In the genomic region with DNA sequence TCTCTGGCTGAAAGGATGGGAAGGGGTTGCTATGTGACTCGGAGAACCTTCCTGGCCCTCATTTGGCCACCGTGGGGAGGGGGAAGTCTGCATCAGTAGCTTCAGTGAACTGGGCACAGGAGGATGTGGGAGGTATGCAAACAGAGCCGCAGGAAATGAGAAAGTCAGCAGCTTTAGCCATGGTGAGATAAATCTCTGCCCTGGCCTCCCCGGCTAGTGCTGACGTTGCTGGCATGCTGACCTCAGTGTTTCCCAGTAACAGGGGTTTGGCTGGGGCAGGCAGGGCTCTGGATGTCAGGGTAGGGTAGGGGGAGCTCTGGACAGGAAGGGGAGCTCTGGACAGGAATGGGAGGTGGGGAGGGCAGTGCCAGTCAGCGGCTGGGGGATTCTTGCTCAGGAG, we compare ENCODE assay signal across 8 cellular contexts. TPM values are rescaled to one million over a fixed set of nuclear protein-coding genes. Genes with fewer than 3 reads are reported as not detected.
A peak's percentile ranks its signal among the peaks of the same experiment; 100 is the strongest.
DNase-seq lines count a peak whose midpoint lies in the region; ATAC-seq and TF ChIP-seq lines count a peak whose summit lies in the region.

No MANE protein-coding gene starts in this region.

- ATAC-seq in CD4-positive, CD25-positive, alpha-beta regulatory T cell (ENCODE audit: low read depth in 2 of 2), result no peak
- ATAC-seq in GM23338, result peak; percentile 10
- ATAC-seq in right lobe of liver, result peak; percentile 39 to 47 (median 46)

- no peaks in the 10 kb centered on the region for H3K9me3 ChIP-seq in CD4-positive, CD25-positive, alpha-beta regulatory T cell (ENCODE audit: control insufficient read depth in 2 of 2, low read length in 2 of 2)
- H3K9me3 ChIP-seq in ascending aorta (no peaks in the 10 kb centered on the region), right lobe of liver (no peaks in the 10 kb centered on the region)

- H3K4me1 ChIP-seq in CD4-positive, CD25-positive, alpha-beta regulatory T cell (ENCODE audit: control insufficient read depth, insufficient read depth, low read length, poor library complexity, severe bottlenecking), result peaks cover 34% of the 10 kb centered on the region
- H3K4me1 ChIP-seq in GM23338 (ENCODE audit: insufficient read depth), result peaks cover 44% of the 10 kb centered on the region
- peaks cover 6 to 30% of the 10 kb centered on the region in 2 donors for H3K4me1 ChIP-seq in ascending aorta
- H3K4me1 ChIP-seq in right lobe of liver, result no peaks in the 10 kb centered on the region

- no peak overlapping the region for H3K4me2 ChIP-seq in GM23338

- H3K4me1 Mint-ChIP-seq in CD4-positive, CD25-positive, alpha-beta regulatory T cell, result peaks cover 0 to 41% (median 24%) of the 10 kb centered on the region in 4 donors
- H3K4me1 Mint-ChIP-seq in GM23338 (peaks cover 60% of the 10 kb centered on the region), osteocyte (ENCODE audit: unreplicated experiment) (peaks cover 9% of the 10 kb centered on the region)

- no peaks in the 10 kb centered on the region for H3K36me3 Mint-ChIP-seq in CD4-positive, CD25-positive, alpha-beta regulatory T cell
- H3K36me3 Mint-ChIP-seq in GM23338 (ENCODE audit: low read depth), result peaks cover 3% of the 10 kb centered on the region; the same call in 2 of the 3 replicates
- H3K36me3 Mint-ChIP-seq in osteocyte (ENCODE audit: unreplicated experiment), result no peaks in the 10 kb centered on the region

- whole genome bisulfite sequencing in right lobe of liver (ENCODE audit: insufficient coverage, low coverage, low lambda C conversion rate, missing lambda C conversion rate), result 19% methylated on average over 5 of the region's 6 CpGs

- H3K9me3 Mint-ChIP-seq in CD4-positive, CD25-positive, alpha-beta regulatory T cell, result no peaks in the 10 kb centered on the region
- H3K9me3 Mint-ChIP-seq in GM23338 (no peaks in the 10 kb centered on the region; the same call in 2 of the 3 replicates), osteocyte (ENCODE audit: unreplicated experiment) (no peaks in the 10 kb centered on the region)

- TF ChIP-seq POLR2A in right lobe of liver (IDR thresholded peaks at IDR 0.05), result no peak

- no peaks in the 10 kb centered on the region for H3K79me2 ChIP-seq in GM23338 (replicated peaks; ENCODE audit: insufficient read depth)

- no peak for TF ChIP-seq CTCF in GM23338 (conservative IDR thresholded peaks at IDR 0.05; ENCODE audit: low read depth in 2 of 2)
- TF ChIP-seq CTCF in ascending aorta (IDR thresholded peaks at IDR 0.05), result no peak
- no peak for TF ChIP-seq CTCF in right lobe of liver (IDR thresholded peaks at IDR 0.05)
- TF ChIP-seq CTCF in osteocyte (IDR thresholded peaks at IDR 0.05), result no peak

- no peaks in the 10 kb centered on the region for H3K36me3 ChIP-seq in CD4-positive, CD25-positive, alpha-beta regulatory T cell (ENCODE audit: control insufficient read depth, insufficient read depth, low read length)
- H3K36me3 ChIP-seq in GM23338 (ENCODE audit: insufficient read depth), result no peaks in the 10 kb centered on the region
- peaks cover 0 to 4% of the 10 kb centered on the region in 2 donors for H3K36me3 ChIP-seq in ascending aorta
- no peaks in the 10 kb centered on the region for H3K36me3 ChIP-seq in right lobe of liver

- no peaks in the 10 kb centered on the region for H4K20me1 ChIP-seq in GM23338 (replicated peaks; ENCODE audit: insufficient read depth)

- no peak overlapping the region for H3K27ac ChIP-seq in CD4-positive, CD25-positive, alpha-beta regulatory T cell (ENCODE audit: insufficient read depth, low read length, poor library complexity, severe bottlenecking)
- H3K27ac ChIP-seq in GM23338 (ENCODE audit: low read depth) (no peak overlapping the region; the same call in 1 of the 2 replicates), ascending aorta (peak overlapping the region; percentile 53 to 63), right lobe of liver (no peak overlapping the region)

- H3K4me3 Mint-ChIP-seq in CD4-positive, CD25-positive, alpha-beta regulatory T cell, result peak overlapping the region in 3 of 4 donors; percentile 45 to 87 (median 73)
- H3K4me3 Mint-ChIP-seq in GM23338 (peak overlapping the region; percentile 6; the same call in 1 of the 3 replicates), osteocyte (ENCODE audit: unreplicated experiment) (no peak overlapping the region)

- no peaks in the 10 kb centered on the region; the same call in 1 of the 2 replicates for H3F3A ChIP-seq in GM23338 (replicated peaks; ENCODE audit: low read depth)

- intact Hi-C loops in ascending aorta (cut with DNase I) (loop anchor here (1.0 to 5.0 kb wide), 3 partner anchors 33 to 181 kb away; partner anchors contain the start of genes PPP1R3E and SLC7A8), right lobe of liver (cut with DNase I) (loop anchor here in 1 of 2 donors (10.0 kb wide), 1 partner anchor 263 kb away; no protein-coding TSS in a partner anchor)

- no peak overlapping the region for H3K4me3 ChIP-seq in CD4-positive, CD25-positive, alpha-beta regulatory T cell (ENCODE audit: low read depth, low read length)
- H3K4me3 ChIP-seq in GM23338 (no peak overlapping the region), ascending aorta (peak overlapping the region in 1 of 2 donors; percentile 8), right lobe of liver (no peak overlapping the region)

- H2AFZ ChIP-seq in GM23338, result no peak overlapping the region; the same call in 1 of the 2 replicates

- DNase-seq in CD4-positive, CD25-positive, alpha-beta regulatory T cell, result peak in 1 of 3 donors; percentile 23
- DNase-seq in GM23338 (ENCODE audit: low spot score) (no peak), ascending aorta (ENCODE audit: low spot score in 2 of 2) (peak in 1 of 2 donors; percentile 75), right lobe of liver (peak in 1 of 3 donors; percentile 55), inferior parietal cortex (ENCODE audit: extremely low spot score) (no peak), osteocyte (ENCODE audit: extremely low spot score, unreplicated experiment) (no peak)
- no peak for DNase-seq in NK-92 treated with Interleukin-12 subunit alpha and Interleukin-12 subunit beta, amount 100 ng/mL, for 24 hours (lab: John Stamatoyannopoulos, UW)
- DNase-seq in stimulated activated CD4-positive, alpha-beta T cell treated with anti-CD3 and anti-CD28 coated beads, Interleukin-4, amount 100 ng/mL, for 1 hour, result no peak

- no peaks in the 10 kb centered on the region for H3K27me3 ChIP-seq in CD4-positive, CD25-positive, alpha-beta regulatory T cell (ENCODE audit: control insufficient read depth, insufficient read depth, low read length)
- H3K27me3 ChIP-seq in GM23338 (ENCODE audit: insufficient read depth), result no peaks in the 10 kb centered on the region
- no peaks in the 10 kb centered on the region for H3K27me3 ChIP-seq in ascending aorta
- no peaks in the 10 kb centered on the region for H3K27me3 ChIP-seq in right lobe of liver

- peaks cover 4% of the 10 kb centered on the region for H3K27me3 Mint-ChIP-seq in CD4-positive, CD25-positive, alpha-beta regulatory T cell
- H3K27me3 Mint-ChIP-seq in GM23338 (ENCODE audit: insufficient read depth, low read depth, poor library complexity) (peaks cover 24% of the 10 kb centered on the region), osteocyte (ENCODE audit: unreplicated experiment) (peaks cover 17% of the 10 kb centered on the region)

- peak overlapping the region; percentile 62 to 96 (median 93) for H3K27ac Mint-ChIP-seq in CD4-positive, CD25-positive, alpha-beta regulatory T cell
- H3K27ac Mint-ChIP-seq in GM23338 (peak overlapping the region; percentile 40; the same call in 1 of the 2 replicates), osteocyte (ENCODE audit: unreplicated experiment) (no peak overlapping the region)

- no peaks in the 10 kb centered on the region for H3K9me2 ChIP-seq in GM23338 (ENCODE audit: insufficient read depth)

TF ChIP-seq in GM23338, 12 proteins besides CTCF, POLR2A, EP300 and RAD21:
- TF ChIP-seq STAT1 (IDR thresholded peaks at IDR 0.05; ENCODE audit: unreplicated experiment), result no peak
- TF ChIP-seq NANOG (IDR thresholded peaks at IDR 0.05; ENCODE audit: borderline replicate concordance), result no peak
- no peak for TF ChIP-seq ZNF114 (CRISPR knock-in tag; IDR thresholded peaks at IDR 0.05)
- no peak for TF ChIP-seq JUNB (IDR thresholded peaks at IDR 0.05; ENCODE audit: unreplicated experiment)
- TF ChIP-seq POLR2AphosphoS5 (IDR thresholded peaks at IDR 0.05; ENCODE audit: low read depth), result no peak
TF ChIP-seq in GM23338: peak in this region for 0.

RNA-seq across cellular contexts. Expression of gene CEBPE, which starts 2.3 kb away (rescaled TPM):
- total RNA-seq in CD4-positive, CD25-positive, alpha-beta regulatory T cell, result not detected
- under 1 TPM in 3 of 4 donors, not detected in 1; 0.14 to 0.29 (median 0.24) TPM for polyA plus RNA-seq in CD4-positive, CD25-positive, alpha-beta regulatory T cell
- not detected in 2 replicates for total RNA-seq in GM23338 (2014; rRNA removed; shearing (Covaris generic))
- not detected in 2 replicates for polyA plus RNA-seq in GM23338 (2016; fragmentation: Nextera tagmentation; extraction: Ambion mirVana)
- not detected for total RNA-seq in ascending aorta
- under 1 TPM in 2 of 6 experiments, not detected in 4; 0.13 to 0.18 TPM for total RNA-seq in right lobe of liver
- not detected in 2 replicates for total RNA-seq in osteocyte

RNA-seq across cellular contexts. Expression of gene CIROP, which starts 16.6 kb away (rescaled TPM):
- not detected for total RNA-seq in CD4-positive, CD25-positive, alpha-beta regulatory T cell
- polyA plus RNA-seq in CD4-positive, CD25-positive, alpha-beta regulatory T cell, result under 1 TPM in 1 of 4 donors, not detected in 3; 0.23 TPM
- not detected in 2 replicates for total RNA-seq in GM23338 (2014; rRNA removed; shearing (Covaris generic))
- not detected in 2 replicates for polyA plus RNA-seq in GM23338 (2016; fragmentation: Nextera tagmentation; extraction: Ambion mirVana)
- not detected for total RNA-seq in ascending aorta
- not detected for total RNA-seq in right lobe of liver
- not detected in 2 replicates for total RNA-seq in osteocyte

RNA-seq across cellular contexts. Expression of gene C14orf119, which starts 26.1 kb away (rescaled TPM):
- total RNA-seq in CD4-positive, CD25-positive, alpha-beta regulatory T cell, result 13.6 TPM
- 100 to 1,000 TPM; 131 to 187 (median 156) TPM for polyA plus RNA-seq in CD4-positive, CD25-positive, alpha-beta regulatory T cell
- total RNA-seq in GM23338 (2014; rRNA removed; shearing (Covaris generic)), result 49.4 and 57.4 TPM in 2 replicates
- polyA plus RNA-seq in GM23338 (2016; fragmentation: Nextera tagmentation; extraction: Ambion mirVana), result 114 and 118 TPM in 2 replicates
- total RNA-seq in ascending aorta (2.2 TPM), right lobe of liver (10 to 100 TPM; 10.7 to 22.6 (median 14.1) TPM), osteocyte (51.8 and 61.3 TPM in 2 replicates)

RNA-seq across cellular contexts. Expression of gene ACIN1, which starts 26.5 kb away (rescaled TPM):
- 340 TPM for total RNA-seq in CD4-positive, CD25-positive, alpha-beta regulatory T cell
- polyA plus RNA-seq in CD4-positive, CD25-positive, alpha-beta regulatory T cell, result 10 to 100 TPM in 1 of 4 donors, 1 to 10 TPM in 3; 6.8 to 10.1 (median 7.4) TPM
- 169 and 172 TPM in 2 replicates for total RNA-seq in GM23338 (2014; rRNA removed; shearing (Covaris generic))
- 73.6 and 76.1 TPM in 2 replicates for polyA plus RNA-seq in GM23338 (2016; fragmentation: Nextera tagmentation; extraction: Ambion mirVana)
- 58.9 TPM for total RNA-seq in ascending aorta
- total RNA-seq in right lobe of liver, result 10 to 100 TPM; 40.5 to 66.1 (median 52.9) TPM
- 219 and 241 TPM in 2 replicates for total RNA-seq in osteocyte

Comparison
In these comparisons a context has a peak if more than half of its experiments do, and no peak if none do; other contexts are left out.
1. ATAC-seq: peak in GM23338 (single experiment) and right lobe of liver (4 of 4); none in CD4-positive, CD25-positive, alpha-beta regulatory T cell (0 of 2).
2. H3K27ac ChIP-seq: peak in ascending aorta (2 of 2); none in CD4-positive, CD25-positive, alpha-beta regulatory T cell (single experiment), GM23338 (single experiment) and right lobe of liver (0 of 3).